Comparison of ENCODE assay signal across 8 cellular contexts in the genomic region with DNA sequence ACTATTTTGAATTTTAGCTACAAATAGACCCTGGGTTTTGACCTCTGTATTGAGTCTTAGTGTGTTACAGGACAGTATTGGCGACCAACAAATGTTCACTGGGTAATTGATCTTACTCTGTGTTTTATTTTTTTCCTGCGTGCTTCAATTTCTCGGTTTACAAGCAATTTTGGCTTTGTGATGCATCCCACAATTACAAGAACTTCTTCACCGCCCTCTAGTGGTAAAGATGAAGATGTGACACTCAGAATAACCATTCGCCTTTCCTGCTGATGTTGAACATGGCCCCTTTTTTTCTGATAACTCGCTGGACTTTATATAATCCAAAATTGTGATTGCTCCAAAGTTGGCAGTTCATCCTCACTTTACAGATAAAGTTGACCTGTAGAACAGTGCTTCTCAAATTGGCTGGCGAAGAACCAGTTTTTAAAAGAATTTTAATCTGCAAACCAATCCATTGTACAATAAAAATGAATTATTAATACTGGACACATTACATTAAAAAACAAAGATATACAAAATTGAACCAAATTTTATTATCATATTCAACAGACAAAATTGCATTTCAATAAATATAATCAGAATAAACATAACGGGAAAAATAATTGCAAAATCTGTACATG. TPM values are rescaled to one million over a fixed set of nuclear protein-coding genes. Genes with fewer than 3 reads are reported as not detected.
DNase-seq lines count a peak whose midpoint lies in the region; ATAC-seq and FAIRE-seq lines count a peak whose summit lies in the region.

No MANE protein-coding gene starts in this region.

- no peak overlapping the region for H3K4me3 Mint-ChIP-seq in stimulated activated naive CD8-positive, alpha-beta T cell treated with anti-CD3 and anti-CD28 coated beads, Interleukin-15, amount 100 ng/mL, for 72 hours

- peak; percentile 63 for FAIRE-seq in endometrium (lab: Jason Lieb, UNC)

- DNase-seq in stimulated activated naive CD8-positive, alpha-beta T cell treated with anti-CD3 and anti-CD28 coated beads, Interleukin-15, amount 100 ng/mL, for 72 hours = no peak
- no peak for DNase-seq in stimulated activated naive CD8-positive, alpha-beta T cell treated with anti-CD3 and anti-CD28 coated beads, Interleukin-15, Interleukin-2, amounts not matched to agents 100 U/mL and 50 U/mL, for 24 hours
- DNase-seq in HuH-7 (ENCODE audit: low spot score) (peak; percentile 30), RKO (ENCODE audit: low spot score) (peak; percentile 88), myocyte (ENCODE audit: low read depth) (peak; percentile 68), GM19240 (ENCODE audit: insufficient read length, low spot score) (no peak), NCI-H2107 treated with DMSO at 0.1 percent for 48 hours (lab: John Stamatoyannopoulos, UW; ENCODE audit: unreplicated experiment) (no peak)

- no peaks in the 10 kb centered on the region for H3K9me3 Mint-ChIP-seq in stimulated activated naive CD8-positive, alpha-beta T cell treated with anti-CD3 and anti-CD28 coated beads, Interleukin-15, amount 100 ng/mL, for 72 hours

- peak; percentile 58 for ATAC-seq in stimulated activated naive CD8-positive, alpha-beta T cell treated with anti-CD3 and anti-CD28 coated beads, Interleukin-15, amount 100 ng/mL, for 72 hours
- ATAC-seq in stimulated activated naive CD8-positive, alpha-beta T cell treated with anti-CD3 and anti-CD28 coated beads, Interleukin-15, Interleukin-2, amounts not matched to agents 100 U/mL and 50 U/mL, for 24 hours = no peak

- peaks cover 14% of the 10 kb centered on the region for H3K4me1 Mint-ChIP-seq in stimulated activated naive CD8-positive, alpha-beta T cell treated with anti-CD3 and anti-CD28 coated beads, Interleukin-15, amount 100 ng/mL, for 72 hours

- no peak overlapping the region for H3K27ac Mint-ChIP-seq in stimulated activated naive CD8-positive, alpha-beta T cell treated with anti-CD3 and anti-CD28 coated beads, Interleukin-15, amount 100 ng/mL, for 72 hours

- peaks cover 25% of the 10 kb centered on the region for H3K27me3 Mint-ChIP-seq in stimulated activated naive CD8-positive, alpha-beta T cell treated with anti-CD3 and anti-CD28 coated beads, Interleukin-15, amount 100 ng/mL, for 72 hours

RNA-seq across cellular contexts. Expression of a gene that starts 20.2 kb away (rescaled TPM):
- total RNA-seq in myocyte = 20.8 and 24.3 TPM in 2 replicates
- 9.0 TPM for polyA plus RNA-seq in myocyte (2012)

RNA-seq across cellular contexts. Expression of a gene that starts 49.5 kb away (rescaled TPM):
- total RNA-seq in myocyte = 6.4 and 10.0 TPM in 2 replicates
- 6.1 TPM for polyA plus RNA-seq in myocyte (2012)

Comparison
In these comparisons a context has a peak if more than half of its experiments do, and no peak if none do; other contexts are left out.
1. DNase-seq: peak in HuH-7 (single experiment), RKO (single experiment) and myocyte (single experiment); none in stimulated activated naive CD8-positive, alpha-beta T cell treated with anti-CD3 and anti-CD28 coated beads, Interleukin-15, amount 100 ng/mL, for 72 hours (0 of 2), stimulated activated naive CD8-positive, alpha-beta T cell treated with anti-CD3 and anti-CD28 coated beads, Interleukin-15, Interleukin-2, amounts not matched to agents 100 U/mL and 50 U/mL, for 24 hours (single experiment), GM19240 (single experiment) and NCI-H2107 treated with DMSO at 0.1 percent for 48 hours (single experiment).